ENCODE assay signal across 9 cellular contexts in genomic region chr6:129893513-129894098, GRCh38. TPM values are rescaled to one million over a fixed set of nuclear protein-coding genes. Genes with fewer than 3 reads are reported as not detected.
DNase-seq lines count a peak whose midpoint lies in the region; ATAC-seq and TF ChIP-seq lines count a peak whose summit lies in the region.
"Had no signal": no experiment of that assay in that cellular context is flagged by ENCODE, and none has a peak within 500 bp of the region (broad histone marks: within the 10 kb centered on the region; RNA-seq: fewer than 3 reads in every experiment).

No MANE protein-coding gene starts in this region.

- no peaks in the 10 kb centered on the region for H4K20me1 ChIP-seq in DOHH2 (ENCODE audit: control insufficient read depth, insufficient read depth, low read depth, low read length)
- no peaks in the 10 kb centered on the region for H4K20me1 ChIP-seq in mammary epithelial cell (ENCODE audit: insufficient read depth, low read length)

- no peak overlapping the region for H2AFZ ChIP-seq in mammary epithelial cell (ENCODE audit: low read depth, low read length)

- H3K4me2 ChIP-seq in DOHH2 (ENCODE audit: low read length): no peak overlapping the region
- H3K4me2 ChIP-seq in mammary epithelial cell (ENCODE audit: insufficient read depth, low read depth, low read length): no peak overlapping the region

- no peak overlapping the region for H3K27ac ChIP-seq in DOHH2 (ENCODE audit: low read depth, low read length)
- H3K27ac ChIP-seq in mammary epithelial cell (ENCODE audit: insufficient read depth, low read depth, low read length): no peak overlapping the region
- H3K27ac ChIP-seq in spleen: no peak overlapping the region

- H3K27me3 ChIP-seq in DOHH2 (ENCODE audit: control insufficient read depth, low read length) (0 out of 2 replicates have a peak, but pooled peaks cover 3% of the 10 kb centered on the region), mammary epithelial cell (ENCODE audit: insufficient read depth, low read length) (no peaks in the 10 kb centered on the region), spleen (replicated peaks in 1 of 7) (no peaks in the 10 kb centered on the region)

- dilution Hi-C loops in mammary epithelial cell (cut with HindIII; ENCODE audit: low sequenced_read_pairs): no loop called here

- H3K4me1 ChIP-seq in DOHH2 (ENCODE audit: control insufficient read depth, low read length) (no peaks in the 10 kb centered on the region), mammary epithelial cell (ENCODE audit: insufficient read depth, low read length) (peaks cover 26% of the 10 kb centered on the region), spleen (peaks cover 0 to 25% (median 6%) of the 10 kb centered on the region in 6 donors)

- no peaks in the 10 kb centered on the region for H3K9me2 ChIP-seq in DOHH2 (replicated peaks; ENCODE audit: control insufficient read depth, low read length)

- no peaks in the 10 kb centered on the region for H3F3A ChIP-seq in DOHH2 (ENCODE audit: control insufficient read depth, insufficient read depth)

- TF ChIP-seq POLR2A in spleen (IDR thresholded peaks at IDR 0.05): no peak

- CTCF ChIA-PET in mammary epithelial cell (lab: Charles Lee; ENCODE audit: low non-redundant PET): no interaction called here

- H3K9ac ChIP-seq in mammary epithelial cell (ENCODE audit: insufficient read depth, low read length): no peak overlapping the region

- in situ Hi-C loops in KBM-7 (cut with MboI; ENCODE audit: low pct_unique_long_range_greater_than_20kb, low sequenced_read_pairs) (no loop called here), mammary epithelial cell (cut with MboI; ENCODE audit: low sequenced_read_pairs in 2 of 2) (no loop called here)

- H3K36me3 ChIP-seq in DOHH2 (ENCODE audit: control insufficient read depth, low read length) (no peaks in the 10 kb centered on the region), mammary epithelial cell (ENCODE audit: insufficient read depth, low read length) (no peaks in the 10 kb centered on the region), spleen (no peaks in the 10 kb centered on the region)

- H3K79me2 ChIP-seq in DOHH2 (ENCODE audit: control insufficient read depth, low read length): no peaks in the 10 kb centered on the region
- no peaks in the 10 kb centered on the region for H3K79me2 ChIP-seq in mammary epithelial cell (ENCODE audit: insufficient read depth, low read length)

- TF ChIP-seq CTCF in DOHH2 (IDR thresholded peaks at IDR 0.05; ENCODE audit: low read depth, low read length, poor library complexity, severe bottlenecking): peak; percentile 54
- TF ChIP-seq CTCF in mammary epithelial cell (conservative IDR thresholded peaks at IDR 0.05 in 1 of 2, IDR thresholded peaks at IDR 0.05 in 1 of 2; ENCODE audit: extremely low read depth in 1 of 2, insufficient read depth in 1 of 2, low read depth in 1 of 2, low read length in 2 of 2): peak; percentile 44
- TF ChIP-seq CTCF in spleen (IDR thresholded peaks at IDR 0.05 in 8 of 11, conservative IDR thresholded peaks at IDR 0.05 in 3 of 11): peak in 5 of 11 experiments; percentile 16 to 35 (median 34)

- H3K9me3 ChIP-seq in DOHH2 (ENCODE audit: control insufficient read depth, insufficient read depth, low read length) (no peaks in the 10 kb centered on the region), mammary epithelial cell (replicated peaks; ENCODE audit: insufficient read depth, low read length) (no peaks in the 10 kb centered on the region), spleen (no peaks in the 10 kb centered on the region)

- no peak overlapping the region for H3K4me3 ChIP-seq in DOHH2 (ENCODE audit: low read length)
- H3K4me3 ChIP-seq in mammary epithelial cell (replicated peaks in 1 of 3; ENCODE audit: insufficient read depth in 1 of 3, low read depth in 2 of 3, low read length in 3 of 3): no peak overlapping the region
- no peak overlapping the region for H3K4me3 ChIP-seq in spleen

- DNase-seq in KBM-7 (peak; percentile 20), mammary epithelial cell (peak; percentile 15), middle frontal gyrus (ENCODE audit: extremely low spot score, low spot score) (peak; percentile 31), SIG-M5 treated with dmso at 0.1 percent for 504 hours (lab: John Stamatoyannopoulos, UW; ENCODE audit: unreplicated experiment) (no peak), T1000 (lab: John Stamatoyannopoulos, UW) (no peak), spleen (no peak)
- DNase-seq: NCI-H226 had no signal

- WGBS in mammary epithelial cell (ENCODE audit: low coverage, missing lambda C conversion rate): 56% methylated on average over 2 of the region's 2 CpGs
- 73 to 86% (median 76%) methylated on average over 2 of the region's 2 CpGs for WGBS in spleen, 5 donors

- intact Hi-C loops in mammary epithelial cell (cut with micrococcal nuclease): loop anchor here (1.0 kb wide), 3 partner anchors 43 to 128 kb away; no protein-coding TSS in a partner anchor
- intact Hi-C loops in spleen (cut with DNase I; ENCODE audit: low total_unique reads): no loop called here

- ATAC-seq in GM21717 (IDR thresholded peaks at IDR 0.05; ENCODE audit: unreplicated experiment): no peak

- no TSS peak for BruUV-seq in mammary epithelial cell (replicated peaks; lab: Mats Ljungman, UMichigan)

RNA-seq across cellular contexts. Expression of gene TMEM244, which starts 32.5 kb away (rescaled TPM):
- total RNA-seq in mammary epithelial cell (not detected), spleen (not detected)
- polyA plus RNA-seq in mammary epithelial cell (not detected), spleen (not detected)
- not detected for polyA minus RNA-seq in mammary epithelial cell

Comparison
In these comparisons a context has a peak if more than half of its experiments do, and no peak if none do; other contexts are left out.
1. DNase-seq: peak in KBM-7 (single experiment), mammary epithelial cell (single experiment) and middle frontal gyrus (single experiment); none in SIG-M5 treated with dmso at 0.1 percent for 504 hours (single experiment), T1000 (single experiment) and spleen (single experiment).